In genomic region chr13:32728327-32728726, GRCh38 we compare ENCODE assay signal across 31 cellular contexts.
"Had no signal": no experiment of that assay in that cellular context is flagged by ENCODE, and none has a peak within 500 bp of the region (broad histone marks: within the 10 kb centered on the region; RNA-seq: fewer than 3 reads in every experiment).

No MANE protein-coding gene starts in this region.

- H3K27me3 ChIP-seq: heart right ventricle, sigmoid colon, transverse colon had no signal

- DNase-seq: activated CD4-positive, alpha-beta T cell treated with anti-CD3 and anti-CD28 coated beads, Interleukin-2, amount 50 U/mL, for 1 hour; activated CD4-positive, CD25-positive, alpha-beta regulatory T cell treated with anti-CD3 and anti-CD28 coated beads, Interleukin-2, amount 50 U/mL, for 72 hours; activated CD8-positive, alpha-beta T cell treated with anti-CD3 and anti-CD28 coated beads, Interleukin-2, amount 10 ng/mL, durations not matched to agents 7 days and 5 days; aorta; effector CD4-positive, alpha-beta T cell; erythroblast; foreskin fibroblast; heart right ventricle; immature natural killer cell; kidney glomerular epithelial cell; left ventricle myocardium inferior; mammary epithelial cell; nephron progenitor cell; occipital lobe; posterior cingulate gyrus; retina; sigmoid colon; stimulated activated CD4-positive, alpha-beta T cell treated with anti-CD3 and anti-CD28 coated beads, Interleukin-15, amount 100 ng/mL, for 24 hours; stimulated activated CD4-positive, alpha-beta T cell treated with anti-CD3 and anti-CD28 coated beads, Interleukin-2, amount 100 ng/mL, for 48 hours; stimulated activated CD8-positive, alpha-beta memory T cell treated with anti-CD3 and anti-CD28 coated beads, Interleukin-4, amount 100 ng/mL, for 48 hours; stimulated activated naive B cell treated with anti-CD40 and anti-IgM and Interleukin-4, amounts not matched to agents 10 μg/mL and 1 μg/mL and 100 μg/mL, for 72 hours; T1000; transverse colon had no signal

- H3K36me3 ChIP-seq: left ventricle myocardium inferior, sigmoid colon, transverse colon had no signal

- H3K4me1 Mint-ChIP-seq: nephron progenitor cell had no signal

- H3K4me2 ChIP-seq: smooth muscle cell had no signal

- H3K9me3 ChIP-seq: sigmoid colon, transverse colon had no signal

- H3K4me3 Mint-ChIP-seq: activated CD8-positive, alpha-beta T cell treated with anti-CD3 and anti-CD28 coated beads, Interleukin-2, amount 10 ng/mL, durations not matched to agents 7 days and 5 days; activated T-helper 17 cell treated with anti-CD3 and anti-CD28 coated beads, Interleukin-2, amount 50 U/mL, for 72 hours; brain; dendritic cell treated with granulocyte-macrophage colony-stimulating factor and Interleukin-4, amounts not matched to agents 40 ng/mL and 50 ng/mL, for 4 days; immature natural killer cell; nephron progenitor cell; stimulated activated naive B cell treated with anti-CD40 and anti-IgM and Interleukin-4, amounts not matched to agents 10 μg/mL and 1 μg/mL and 100 μg/mL, for 72 hours had no signal

- H3K27ac Mint-ChIP-seq: activated CD8-positive, alpha-beta T cell treated with anti-CD3 and anti-CD28 coated beads, Interleukin-2, amount 10 ng/mL, durations not matched to agents 7 days and 5 days; activated naive CD4-positive, alpha-beta T cell treated with anti-CD3 and anti-CD28 coated beads, Interleukin-2, amount 50 U/mL, for 72 hours; activated T-helper 17 cell treated with anti-CD3 and anti-CD28 coated beads, Interleukin-2, amount 50 U/mL, for 72 hours; dendritic cell treated with granulocyte-macrophage colony-stimulating factor and Interleukin-4, amounts not matched to agents 40 ng/mL and 50 ng/mL, for 4 days; immature natural killer cell; nephron progenitor cell; stimulated activated naive B cell treated with anti-CD40 and anti-IgM and Interleukin-4, amounts not matched to agents 10 μg/mL and 1 μg/mL and 100 μg/mL, for 72 hours had no signal

- H3K4me3 ChIP-seq: heart right ventricle, left ventricle myocardium inferior, sigmoid colon, smooth muscle cell, transverse colon had no signal

- ATAC-seq: activated CD8-positive, alpha-beta T cell treated with anti-CD3 and anti-CD28 coated beads, Interleukin-2, amount 10 ng/mL, durations not matched to agents 7 days and 5 days; activated naive CD4-positive, alpha-beta T cell treated with anti-CD3 and anti-CD28 coated beads, Interleukin-2, amount 50 U/mL, for 72 hours; activated T-helper 17 cell treated with anti-CD3 and anti-CD28 coated beads, Interleukin-2, amount 50 U/mL, for 72 hours; heart right ventricle; stimulated activated naive B cell treated with anti-CD40 and anti-IgM and Interleukin-4, amounts not matched to agents 10 μg/mL and 1 μg/mL and 100 μg/mL, for 72 hours had no signal

- H3K9me3 Mint-ChIP-seq: activated T-helper 17 cell treated with anti-CD3 and anti-CD28 coated beads, Interleukin-2, amount 50 U/mL, for 72 hours; dendritic cell treated with granulocyte-macrophage colony-stimulating factor and Interleukin-4, amounts not matched to agents 40 ng/mL and 50 ng/mL, for 4 days; immature natural killer cell; stimulated activated naive B cell treated with anti-CD40 and anti-IgM and Interleukin-4, amounts not matched to agents 10 μg/mL and 1 μg/mL and 100 μg/mL, for 72 hours had no signal

- FAIRE-seq: endometrium, urothelium cell line had no signal

- H3K27me3 Mint-ChIP-seq: activated T-helper 17 cell treated with anti-CD3 and anti-CD28 coated beads, Interleukin-2, amount 50 U/mL, for 72 hours; brain; dendritic cell treated with granulocyte-macrophage colony-stimulating factor and Interleukin-4, amounts not matched to agents 40 ng/mL and 50 ng/mL, for 4 days; stimulated activated naive B cell treated with anti-CD40 and anti-IgM and Interleukin-4, amounts not matched to agents 10 μg/mL and 1 μg/mL and 100 μg/mL, for 72 hours had no signal

- H3K27ac ChIP-seq: heart right ventricle, left ventricle myocardium inferior, sigmoid colon, transverse colon, VCaP had no signal
